In genomic region chr7:25171516-25171915, GRCh38 we compare ENCODE assay signal across 28 cellular contexts. TPM values are rescaled to one million over a fixed set of nuclear protein-coding genes. Genes with fewer than 3 reads are reported as not detected.
"Had no signal": no experiment of that assay in that cellular context is flagged by ENCODE, and none has a peak within 500 bp of the region (broad histone marks: within the 10 kb centered on the region; RNA-seq: fewer than 3 reads in every experiment).

No MANE protein-coding gene starts in this region.

- H3K36me3 Mint-ChIP-seq: activated naive CD4-positive, alpha-beta T cell treated with anti-CD3 and anti-CD28 coated beads, Interleukin-2, amount 50 U/mL, for 72 hours had no signal

- FAIRE-seq: RCC 7860 had no signal

- H3K27ac Mint-ChIP-seq: activated B cell treated with CpG ODN at 0.5 μM for 24 hours; activated CD4-positive, alpha-beta T cell treated with anti-CD3 and anti-CD28 coated beads, Interleukin-2, amount 10 ng/mL, durations not matched to agents 24 days and 14 days; activated CD8-positive, alpha-beta memory T cell treated with anti-CD3 and anti-CD28 coated beads, Interleukin-2, amount 10 ng/mL, durations not matched to agents 7 days and 5 days; activated naive CD8-positive, alpha-beta T cell treated with anti-CD3 and anti-CD28 coated beads, Interleukin-2, amount 50 U/mL, for 24 hours; activated T-cell treated with anti-CD3 and anti-CD28 coated beads, Interleukin-2, amount 50 U/mL, for 24 hours had no signal

- H3K27me3 Mint-ChIP-seq: activated B cell treated with CpG ODN at 0.5 μM for 24 hours; activated CD4-positive, alpha-beta T cell treated with anti-CD3 and anti-CD28 coated beads, Interleukin-2, amount 10 ng/mL, durations not matched to agents 24 days and 14 days; activated CD8-positive, alpha-beta memory T cell treated with anti-CD3 and anti-CD28 coated beads, Interleukin-2, amount 10 ng/mL, durations not matched to agents 7 days and 5 days; activated naive CD8-positive, alpha-beta T cell treated with anti-CD3 and anti-CD28 coated beads, Interleukin-2, amount 50 U/mL, for 24 hours; activated T-cell treated with anti-CD3 and anti-CD28 coated beads, Interleukin-2, amount 50 U/mL, for 24 hours; T-helper 17 cell had no signal

- H3K4me1 Mint-ChIP-seq: activated CD4-positive, alpha-beta T cell treated with anti-CD3 and anti-CD28 coated beads, Interleukin-2, amount 10 ng/mL, durations not matched to agents 24 days and 14 days; activated CD8-positive, alpha-beta memory T cell treated with anti-CD3 and anti-CD28 coated beads, Interleukin-2, amount 10 ng/mL, durations not matched to agents 7 days and 5 days; activated naive CD8-positive, alpha-beta T cell treated with anti-CD3 and anti-CD28 coated beads, Interleukin-2, amount 50 U/mL, for 24 hours had no signal

- H3K4me3 ChIP-seq: ascending aorta, body of pancreas had no signal

- H3K9me3 ChIP-seq: ascending aorta, body of pancreas had no signal

- H3K27me3 ChIP-seq: ascending aorta, body of pancreas had no signal

- DNase-seq: activated B cell treated with CpG ODN at 0.5 μM for 24 hours; activated CD4-positive, alpha-beta T cell treated with anti-CD3 and anti-CD28 coated beads for 1 hour; activated CD4-positive, alpha-beta T cell treated with anti-CD3 and anti-CD28 coated beads, Interleukin-2, amount 10 ng/mL, durations not matched to agents 24 days and 14 days; activated CD4-positive, alpha-beta T cell treated with anti-CD3 and anti-CD28 coated beads, Interleukin-2, amount 50 U/mL, for 48 hours; activated CD8-positive, alpha-beta memory T cell treated with anti-CD3 and anti-CD28 coated beads, Interleukin-2, amount 10 ng/mL, durations not matched to agents 7 days and 5 days; activated effector memory CD4-positive, alpha-beta T cell treated with anti-CD3 and anti-CD28 coated beads, Interleukin-2, amount 50 U/mL, for 16 hours; activated naive CD4-positive, alpha-beta T cell treated with Interleukin-2 at 50 U/mL for 16 hours; activated naive CD8-positive, alpha-beta T cell treated with anti-CD3 and anti-CD28 coated beads, Interleukin-2, amount 50 U/mL, for 24 hours; activated T-cell treated with anti-CD3 and anti-CD28 coated beads, Interleukin-2, amount 50 U/mL, for 24 hours; amniotic stem cell; body of pancreas; central memory CD4-positive, alpha-beta T cell; NCI-H1105 treated with DMSO at 0.1 percent for 48 hours; NCI-H1436 treated with DMSO at 0.1 percent for 48 hours; NCI-H187 treated with DMSO at 0.1 percent for 48 hours; NCI-H2081 treated with DMSO at 0.1 percent for 48 hours; NCI-H2171; NCI-H2227 treated with DMSO at 0.1 percent for 48 hours; NCI-H446 treated with DMSO at 0.1 percent for 48 hours; NCI-H524 treated with DMSO at 0.1 percent for 48 hours; PC-3; SIG-M5; T-helper 17 cell; T-helper 9 cell had no signal

- H3K36me3 ChIP-seq: ascending aorta had no signal

- H3K27ac ChIP-seq: ascending aorta, body of pancreas had no signal

- H3K4me3 Mint-ChIP-seq: activated B cell treated with CpG ODN at 0.5 μM for 24 hours; activated CD4-positive, alpha-beta T cell treated with anti-CD3 and anti-CD28 coated beads, Interleukin-2, amount 10 ng/mL, durations not matched to agents 24 days and 14 days; activated CD8-positive, alpha-beta memory T cell treated with anti-CD3 and anti-CD28 coated beads, Interleukin-2, amount 10 ng/mL, durations not matched to agents 7 days and 5 days; activated naive CD8-positive, alpha-beta T cell treated with anti-CD3 and anti-CD28 coated beads, Interleukin-2, amount 50 U/mL, for 24 hours; activated T-cell treated with anti-CD3 and anti-CD28 coated beads, Interleukin-2, amount 50 U/mL, for 24 hours; T-helper 17 cell had no signal

- H3K4me1 ChIP-seq: ascending aorta had no signal

- H3K9me3 Mint-ChIP-seq: activated B cell treated with CpG ODN at 0.5 μM for 24 hours; activated naive CD4-positive, alpha-beta T cell treated with anti-CD3 and anti-CD28 coated beads, Interleukin-2, amount 50 U/mL, for 72 hours; activated T-cell treated with anti-CD3 and anti-CD28 coated beads, Interleukin-2, amount 50 U/mL, for 24 hours had no signal

RNA-seq across cellular contexts. Expression of gene NPVF, which starts 56.8 kb away (rescaled TPM):
- total RNA-seq: activated B cell treated with CpG ODN at 0.5 μM for 24 hours; activated CD4-positive, alpha-beta T cell treated with anti-CD3 and anti-CD28 coated beads, Interleukin-2, amount 10 ng/mL, durations not matched to agents 24 days and 14 days; activated CD8-positive, alpha-beta memory T cell treated with anti-CD3 and anti-CD28 coated beads, Interleukin-2, amount 10 ng/mL, durations not matched to agents 7 days and 5 days; activated naive CD4-positive, alpha-beta T cell treated with anti-CD3 and anti-CD28 coated beads, Interleukin-2, amount 50 U/mL, for 72 hours; ascending aorta; body of pancreas; bronchial epithelial cell; PC-3; T-helper 17 cell had no signal
